Comparison of ENCODE assay signal across 37 cellular contexts in the genomic region with DNA sequence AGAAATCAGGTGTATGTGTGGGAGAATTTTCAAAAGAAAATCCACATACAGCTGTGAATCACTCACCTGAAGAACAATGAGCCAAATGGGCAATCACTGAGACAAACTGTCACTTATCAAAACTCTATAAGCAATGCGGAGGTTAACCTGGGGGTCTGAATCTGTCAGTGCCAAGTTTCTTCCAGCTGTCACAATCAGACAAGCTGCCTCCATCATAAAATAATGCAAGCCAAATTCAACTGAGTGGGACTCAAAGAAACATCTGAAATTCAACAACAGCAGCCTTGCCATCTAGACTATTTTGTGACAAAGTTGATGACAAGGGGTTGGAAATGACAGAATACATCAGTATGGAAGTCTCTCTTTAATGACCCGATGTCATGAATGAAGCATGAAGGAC.
"Had no signal": no experiment of that assay in that cellular context is flagged by ENCODE, and none has a peak within 500 bp of the region (broad histone marks: within the 10 kb centered on the region; RNA-seq: fewer than 3 reads in every experiment).

No MANE protein-coding gene starts in this region.

- H3K4me1 ChIP-seq: adrenal gland, ascending aorta, body of pancreas, breast epithelium had no signal

- H3K27me3 ChIP-seq: adrenal gland, ascending aorta, body of pancreas, brain microvascular endothelial cell, breast epithelium, cardiac muscle cell had no signal

- H3K36me3 ChIP-seq: adrenal gland, ascending aorta, brain microvascular endothelial cell, breast epithelium, cardiac muscle cell had no signal

- H3K4me1 Mint-ChIP-seq: activated naive CD4-positive, alpha-beta T cell treated with anti-CD3 and anti-CD28 coated beads, Interleukin-2, amount 10 ng/mL, durations not matched to agents 7 days and 5 days; activated naive CD4-positive, alpha-beta T cell treated with anti-CD3 and anti-CD28 coated beads, Interleukin-2, amount 50 U/mL, for 24 hours; activated naive CD8-positive, alpha-beta T cell treated with anti-CD3 and anti-CD28 coated beads for 36 hours; activated naive CD8-positive, alpha-beta T cell treated with anti-CD3 and anti-CD28 coated beads, Interleukin-2, amount 10 ng/mL, durations not matched to agents 7 days and 5 days; activated naive CD8-positive, alpha-beta T cell treated with anti-CD3 and anti-CD28 coated beads, Interleukin-2, amount 50 U/mL, for 24 hours; activated T-helper 17 cell treated with anti-CD3 and anti-CD28 coated beads, Interleukin-2, amount 50 U/mL, for 72 hours; brain; central memory CD8-positive, alpha-beta T cell had no signal

- H3K27me3 Mint-ChIP-seq: activated naive CD4-positive, alpha-beta T cell treated with anti-CD3 and anti-CD28 coated beads, Interleukin-2, amount 10 ng/mL, durations not matched to agents 7 days and 5 days; activated naive CD8-positive, alpha-beta T cell; activated naive CD8-positive, alpha-beta T cell treated with anti-CD3 and anti-CD28 coated beads for 36 hours; activated naive CD8-positive, alpha-beta T cell treated with anti-CD3 and anti-CD28 coated beads, Interleukin-2, amount 10 ng/mL, durations not matched to agents 7 days and 5 days; activated naive CD8-positive, alpha-beta T cell treated with anti-CD3 and anti-CD28 coated beads, Interleukin-2, amount 50 U/mL, for 24 hours; activated T-helper 17 cell treated with anti-CD3 and anti-CD28 coated beads, Interleukin-2, amount 50 U/mL, for 72 hours; brain; central memory CD8-positive, alpha-beta T cell had no signal

- H3K4me3 Mint-ChIP-seq: activated naive CD4-positive, alpha-beta T cell treated with anti-CD3 and anti-CD28 coated beads for 36 hours; activated naive CD4-positive, alpha-beta T cell treated with anti-CD3 and anti-CD28 coated beads, Interleukin-2, amount 10 ng/mL, durations not matched to agents 7 days and 5 days; activated naive CD4-positive, alpha-beta T cell treated with anti-CD3 and anti-CD28 coated beads, Interleukin-2, amount 50 U/mL, for 24 hours; activated naive CD8-positive, alpha-beta T cell; activated naive CD8-positive, alpha-beta T cell treated with anti-CD3 and anti-CD28 coated beads for 36 hours; activated naive CD8-positive, alpha-beta T cell treated with anti-CD3 and anti-CD28 coated beads, Interleukin-2, amount 10 ng/mL, durations not matched to agents 7 days and 5 days; activated naive CD8-positive, alpha-beta T cell treated with anti-CD3 and anti-CD28 coated beads, Interleukin-2, amount 50 U/mL, for 24 hours; activated T-cell treated with anti-CD3 and anti-CD28 coated beads, Interleukin-2, amount 50 U/mL, for 4 hours; activated T-cell treated with anti-CD3 and anti-CD28 coated beads, Interleukin-2, amount 50 U/mL, for 72 hours; activated T-helper 1 cell treated with anti-CD3 and anti-CD28 coated beads, Interleukin-12 subunit alpha, Interleukin-12 subunit beta, Interleukin-2, Interleukin-4 antibody, amounts not matched to agents 30 ng/mL and 10 ng/mL and 1 ng/mL, durations not matched to agents 14 hours and 24 hours and 36 hours; activated T-helper 17 cell treated with anti-CD3 and anti-CD28 coated beads, Interleukin-2, amount 50 U/mL, for 72 hours; brain; central memory CD8-positive, alpha-beta T cell had no signal

- ATAC-seq: activated naive CD4-positive, alpha-beta T cell treated with anti-CD3 and anti-CD28 coated beads, Interleukin-2, amount 50 U/mL, for 72 hours; activated naive CD8-positive, alpha-beta T cell treated with anti-CD3 and anti-CD28 coated beads, Interleukin-2, amount 50 U/mL, for 24 hours; activated T-cell treated with anti-CD3 and anti-CD28 coated beads, Interleukin-2, amount 50 U/mL, for 4 hours; activated T-cell treated with anti-CD3 and anti-CD28 coated beads, Interleukin-2, amount 50 U/mL, for 72 hours; activated T-helper 17 cell treated with anti-CD3 and anti-CD28 coated beads, Interleukin-2, amount 50 U/mL, for 72 hours; body of pancreas had no signal

- H3K27ac ChIP-seq: adrenal gland, ascending aorta, body of pancreas, brain microvascular endothelial cell, breast epithelium, cardiac muscle cell had no signal

- H3K9me3 ChIP-seq: adrenal gland, body of pancreas had no signal

- H3K27ac Mint-ChIP-seq: activated naive CD4-positive, alpha-beta T cell treated with anti-CD3 and anti-CD28 coated beads for 36 hours; activated naive CD4-positive, alpha-beta T cell treated with anti-CD3 and anti-CD28 coated beads, Interleukin-2, amount 10 ng/mL, durations not matched to agents 7 days and 5 days; activated naive CD4-positive, alpha-beta T cell treated with anti-CD3 and anti-CD28 coated beads, Interleukin-2, amount 50 U/mL, for 24 hours; activated naive CD4-positive, alpha-beta T cell treated with anti-CD3 and anti-CD28 coated beads, Interleukin-2, amount 50 U/mL, for 72 hours; activated naive CD8-positive, alpha-beta T cell; activated naive CD8-positive, alpha-beta T cell treated with anti-CD3 and anti-CD28 coated beads for 36 hours; activated naive CD8-positive, alpha-beta T cell treated with anti-CD3 and anti-CD28 coated beads, Interleukin-2, amount 10 ng/mL, durations not matched to agents 7 days and 5 days; activated naive CD8-positive, alpha-beta T cell treated with anti-CD3 and anti-CD28 coated beads, Interleukin-2, amount 50 U/mL, for 24 hours; activated T-cell treated with anti-CD3 and anti-CD28 coated beads, Interleukin-2, amount 50 U/mL, for 72 hours; activated T-helper 1 cell treated with anti-CD3 and anti-CD28 coated beads, Interleukin-12 subunit alpha, Interleukin-12 subunit beta, Interleukin-2, Interleukin-4 antibody, amounts not matched to agents 30 ng/mL and 10 ng/mL and 1 ng/mL, durations not matched to agents 14 hours and 24 hours and 36 hours; activated T-helper 17 cell treated with anti-CD3 and anti-CD28 coated beads, Interleukin-2, amount 50 U/mL, for 72 hours; activated T-helper 2 cell treated with anti-CD3 and anti-CD28 coated beads, Interferon-gamma antibody, Interleukin-2, Interleukin-4, amounts not matched to agents 10 μg/mL and 5 μg/mL and 100 μg/mL, durations not matched to agents 14 hours and 24 hours and 36 hours; brain had no signal

- H3K36me3 Mint-ChIP-seq: activated naive CD4-positive, alpha-beta T cell treated with anti-CD3 and anti-CD28 coated beads, Interleukin-2, amount 10 ng/mL, durations not matched to agents 7 days and 5 days; activated naive CD4-positive, alpha-beta T cell treated with anti-CD3 and anti-CD28 coated beads, Interleukin-2, amount 50 U/mL, for 24 hours; activated naive CD4-positive, alpha-beta T cell treated with anti-CD3 and anti-CD28 coated beads, Interleukin-2, amount 50 U/mL, for 72 hours; activated naive CD8-positive, alpha-beta T cell; activated naive CD8-positive, alpha-beta T cell treated with anti-CD3 and anti-CD28 coated beads for 36 hours; activated naive CD8-positive, alpha-beta T cell treated with anti-CD3 and anti-CD28 coated beads, Interleukin-2, amount 10 ng/mL, durations not matched to agents 7 days and 5 days; brain had no signal

- H3K9me3 Mint-ChIP-seq: activated naive CD4-positive, alpha-beta T cell treated with anti-CD3 and anti-CD28 coated beads, Interleukin-2, amount 10 ng/mL, durations not matched to agents 7 days and 5 days; activated naive CD8-positive, alpha-beta T cell treated with anti-CD3 and anti-CD28 coated beads, Interleukin-2, amount 50 U/mL, for 24 hours; activated T-cell treated with anti-CD3 and anti-CD28 coated beads, Interleukin-2, amount 50 U/mL, for 4 hours; activated T-helper 1 cell treated with anti-CD3 and anti-CD28 coated beads, Interleukin-12 subunit alpha, Interleukin-12 subunit beta, Interleukin-2, Interleukin-4 antibody, amounts not matched to agents 30 ng/mL and 10 ng/mL and 1 ng/mL, durations not matched to agents 14 hours and 24 hours and 36 hours; activated T-helper 2 cell treated with anti-CD3 and anti-CD28 coated beads, Interferon-gamma antibody, Interleukin-2, Interleukin-4, amounts not matched to agents 10 μg/mL and 5 μg/mL and 100 μg/mL, durations not matched to agents 14 hours and 24 hours and 36 hours had no signal

- DNase-seq: activated effector memory CD4-positive, alpha-beta T cell treated with anti-CD3 and anti-CD28 coated beads, Interleukin-2, amount 50 U/mL, for 16 hours; activated effector memory CD4-positive, alpha-beta T cell treated with Interleukin-2 at 50 U/mL for 16 hours; activated gamma-delta T cell; activated gamma-delta T cell treated with Interleukin-2 at 50 U/mL for 16 hours; activated naive CD4-positive, alpha-beta T cell; activated naive CD4-positive, alpha-beta T cell treated with anti-CD3 and anti-CD28 coated beads for 36 hours; activated naive CD4-positive, alpha-beta T cell treated with anti-CD3 and anti-CD28 coated beads, Interleukin-2, amount 10 ng/mL, durations not matched to agents 7 days and 5 days; activated naive CD4-positive, alpha-beta T cell treated with anti-CD3 and anti-CD28 coated beads, Interleukin-2, amount 50 U/mL, for 16 hours; activated naive CD4-positive, alpha-beta T cell treated with Interleukin-2 at 50 U/mL for 16 hours; activated naive CD8-positive, alpha-beta T cell treated with anti-CD3 and anti-CD28 coated beads for 36 hours; activated naive CD8-positive, alpha-beta T cell treated with anti-CD3 and anti-CD28 coated beads, Interleukin-2, amount 10 ng/mL, durations not matched to agents 7 days and 5 days; activated naive CD8-positive, alpha-beta T cell treated with anti-CD3 and anti-CD28 coated beads, Interleukin-2, amount 50 U/mL, for 24 hours; activated T-cell treated with anti-CD3 and anti-CD28 coated beads for 4 hours; activated T-cell treated with anti-CD3 and anti-CD28 coated beads, Interleukin-2, amount 50 U/mL, for 1 hour; activated T-cell treated with anti-CD3 and anti-CD28 coated beads, Interleukin-2, amount 50 U/mL, for 4 hours; activated T-cell treated with anti-CD3 and anti-CD28 coated beads, Interleukin-2, amount 50 U/mL, for 48 hours; activated T-cell treated with anti-CD3 and anti-CD28 coated beads, Interleukin-2, amount 50 U/mL, for 72 hours; adrenal gland; amniotic stem cell; amygdala; anterior cingulate cortex; aorta; body of pancreas; brain microvascular endothelial cell; central memory CD4-positive, alpha-beta T cell; cerebellar nuclear complex had no signal

- H3K4me3 ChIP-seq: adrenal gland, ascending aorta, body of pancreas, breast epithelium, cardiac muscle cell had no signal
